In genomic region chr11:61163714-61164609, GRCh38 we compare ENCODE assay signal across 12 cellular contexts. TPM values are rescaled to one million over a fixed set of nuclear protein-coding genes. Genes with fewer than 3 reads are reported as not detected.
DNase-seq lines count a peak whose midpoint lies in the region; ATAC-seq and TF ChIP-seq lines count a peak whose summit lies in the region.
"Had no signal": no experiment of that assay in that cellular context is flagged by ENCODE, and none has a peak within 500 bp of the region (broad histone marks: within the 10 kb centered on the region; RNA-seq: fewer than 3 reads in every experiment).

No MANE protein-coding gene starts in this region.

- DNase-seq in HL-60 (ENCODE audit: low read depth in 1 of 2, low spot score in 1 of 2) = peak; percentile 72 to 77
- DNase-seq in naive thymus-derived CD4-positive, alpha-beta T cell = no peak
- DNase-seq in mucosa of gallbladder (ENCODE audit: low spot score) = no peak
- no peak for DNase-seq in stimulated activated CD4-positive, alpha-beta T cell treated with anti-CD3 and anti-CD28 coated beads, Interleukin-4, amount 100 ng/mL, for 24 hours
- no peak for DNase-seq in NCI-H510A treated with DMSO at 0.1 percent for 48 hours (lab: John Stamatoyannopoulos, UW)
- DNase-seq in midbrain (lab: John Stamatoyannopoulos, UW) = no peak
- DNase-seq: dermis blood vessel endothelial cell; stimulated activated CD4-positive, alpha-beta T cell treated with anti-CD3 and anti-CD28 coated beads, Interleukin-15, amount 100 ng/mL, for 24 hours had no signal

- ATAC-seq in activated T-helper 17 cell treated with anti-CD3 and anti-CD28 coated beads, Interleukin-2, amount 50 U/mL, for 72 hours (replicated peaks) = no peak
- peak; percentile 20 for ATAC-seq in naive thymus-derived CD4-positive, alpha-beta T cell

- H3K27me3 Mint-ChIP-seq in activated T-helper 17 cell treated with anti-CD3 and anti-CD28 coated beads, Interleukin-2, amount 50 U/mL, for 72 hours = no peaks in the 10 kb centered on the region
- no peaks in the 10 kb centered on the region for H3K27me3 Mint-ChIP-seq in naive thymus-derived CD4-positive, alpha-beta T cell

- intact Hi-C loops in naive thymus-derived CD4-positive, alpha-beta T cell (cut with micrococcal nuclease) = loop anchor here (5.0 kb wide), 3 partner anchors 177 to 803 kb away; partner anchors contain the start of genes CPSF7 (in 2 of the 2) and FTH1 (in 1 of the 2)

- H3K4me3 ChIP-seq in HL-60 (replicated peaks; ENCODE audit: insufficient read depth, low read length) = peak overlapping the region; percentile 44
- no peak overlapping the region for H3K4me3 ChIP-seq in naive thymus-derived CD4-positive, alpha-beta T cell (ENCODE audit: low read length)
- H3K4me3 ChIP-seq: BLaER1 had no signal

- POLR2A ChIA-PET in naive thymus-derived CD4-positive, alpha-beta T cell (lab: Charles Lee) = no interaction called here

- CTCF ChIA-PET in naive thymus-derived CD4-positive, alpha-beta T cell (lab: Charles Lee) = no interaction called here

- peak overlapping the region; percentile 46 for H3K4me3 Mint-ChIP-seq in activated T-helper 17 cell treated with anti-CD3 and anti-CD28 coated beads, Interleukin-2, amount 50 U/mL, for 72 hours
- peak overlapping the region in 4 of 10 donors; percentile 7 to 34 (median 30) for H3K4me3 Mint-ChIP-seq in naive thymus-derived CD4-positive, alpha-beta T cell

- no peaks in the 10 kb centered on the region for H3K27me3 ChIP-seq in HL-60 (ENCODE audit: insufficient read depth, poor library complexity, severe bottlenecking)
- no peaks in the 10 kb centered on the region for H3K27me3 ChIP-seq in naive thymus-derived CD4-positive, alpha-beta T cell (ENCODE audit: control insufficient read depth in 2 of 2, insufficient read depth in 2 of 2, low read length in 2 of 2)
- H3K27me3 ChIP-seq: BLaER1 had no signal

- TF ChIP-seq CTCF in C4-2B (conservative IDR thresholded peaks at IDR 0.05) = no peak
- no peak for TF ChIP-seq CTCF in HL-60 (IDR thresholded peaks at IDR 0.05; ENCODE audit: insufficient read depth, low read length)

- H3K9me3 ChIP-seq in naive thymus-derived CD4-positive, alpha-beta T cell (ENCODE audit: control insufficient read depth in 2 of 3, low read length in 3 of 3) = no peaks in the 10 kb centered on the region

- no peaks in the 10 kb centered on the region for H3K36me3 ChIP-seq in naive thymus-derived CD4-positive, alpha-beta T cell (ENCODE audit: control insufficient read depth in 2 of 3, insufficient read depth in 3 of 3, low read length in 3 of 3)
- H3K36me3 ChIP-seq: BLaER1 had no signal

- no peaks in the 10 kb centered on the region for H3K36me3 Mint-ChIP-seq in activated T-helper 17 cell treated with anti-CD3 and anti-CD28 coated beads, Interleukin-2, amount 50 U/mL, for 72 hours (ENCODE audit: low read depth)
- peaks cover 0 to 6% (median 0%) of the 10 kb centered on the region in 5 donors for H3K36me3 Mint-ChIP-seq in naive thymus-derived CD4-positive, alpha-beta T cell

- peaks cover 7 to 17% of the 10 kb centered on the region in 2 donors for H3K4me1 ChIP-seq in naive thymus-derived CD4-positive, alpha-beta T cell (ENCODE audit: control insufficient read depth in 2 of 2, insufficient read depth in 2 of 2, low read length in 2 of 2)

- H3K27ac Mint-ChIP-seq in activated T-helper 17 cell treated with anti-CD3 and anti-CD28 coated beads, Interleukin-2, amount 50 U/mL, for 72 hours = peak overlapping the region; percentile 71
- peak overlapping the region in 6 of 9 donors; percentile 28 to 86 (median 46) for H3K27ac Mint-ChIP-seq in naive thymus-derived CD4-positive, alpha-beta T cell

- peaks cover 28% of the 10 kb centered on the region for H3K4me1 Mint-ChIP-seq in activated T-helper 17 cell treated with anti-CD3 and anti-CD28 coated beads, Interleukin-2, amount 50 U/mL, for 72 hours
- peaks cover 20 to 56% (median 43%) of the 10 kb centered on the region in 7 donors for H3K4me1 Mint-ChIP-seq in naive thymus-derived CD4-positive, alpha-beta T cell

- peak overlapping the region; percentile 92 for H3K27ac ChIP-seq in C4-2B
- peak overlapping the region; percentile 99 for H3K27ac ChIP-seq in HL-60 (replicated peaks)
- no peak overlapping the region for H3K27ac ChIP-seq in naive thymus-derived CD4-positive, alpha-beta T cell (ENCODE audit: low read depth, low read length)
- H3K27ac ChIP-seq: BLaER1 had no signal

- no peaks in the 10 kb centered on the region for H3K9me3 Mint-ChIP-seq in activated T-helper 17 cell treated with anti-CD3 and anti-CD28 coated beads, Interleukin-2, amount 50 U/mL, for 72 hours
- peaks cover 0 to 4% (median 0%) of the 10 kb centered on the region in 11 donors for H3K9me3 Mint-ChIP-seq in naive thymus-derived CD4-positive, alpha-beta T cell

RNA-seq across cellular contexts. Expression of gene VPS37C, which starts 2.7 kb away (rescaled TPM):
- 10 to 100 TPM in 1 of 2 donors, 1 to 10 TPM in 1; 9.7 to 14.5 TPM for total RNA-seq in activated T-helper 17 cell treated with anti-CD3 and anti-CD28 coated beads, Interleukin-2, amount 50 U/mL, for 72 hours
- 10 to 100 TPM in 1 of 5 experiments, 1 to 10 TPM in 4; 4.1 to 12.0 (median 7.9) TPM for total RNA-seq in naive thymus-derived CD4-positive, alpha-beta T cell
- under 1 TPM; 0.31 to 0.82 TPM for polyA plus RNA-seq in naive thymus-derived CD4-positive, alpha-beta T cell
- total RNA-seq in mucosa of gallbladder = 34.5 TPM

RNA-seq across cellular contexts. Expression of gene PGA3, which starts 39.4 kb away (rescaled TPM):
- total RNA-seq in activated T-helper 17 cell treated with anti-CD3 and anti-CD28 coated beads, Interleukin-2, amount 50 U/mL, for 72 hours = not detected
- total RNA-seq in naive thymus-derived CD4-positive, alpha-beta T cell = under 1 TPM in 1 of 5 experiments, not detected in 4; 0.83 TPM
- polyA plus RNA-seq in naive thymus-derived CD4-positive, alpha-beta T cell = not detected
- 0.26 TPM for total RNA-seq in mucosa of gallbladder
- total RNA-seq: dermis blood vessel endothelial cell, SK-MEL-5 had no signal

RNA-seq across cellular contexts. Expression of gene PGA4, which starts 58.2 kb away (rescaled TPM):
- total RNA-seq in activated T-helper 17 cell treated with anti-CD3 and anti-CD28 coated beads, Interleukin-2, amount 50 U/mL, for 72 hours = not detected
- 1 to 10 TPM in 1 of 5 experiments, not detected in 4; 1.9 TPM for total RNA-seq in naive thymus-derived CD4-positive, alpha-beta T cell
- not detected for polyA plus RNA-seq in naive thymus-derived CD4-positive, alpha-beta T cell
- total RNA-seq in mucosa of gallbladder = not detected
- total RNA-seq: dermis blood vessel endothelial cell, SK-MEL-5 had no signal

Comparison
In these comparisons a context has a peak if more than half of its experiments do, and no peak if none do; other contexts are left out.
1. DNase-seq: peak in HL-60 (2 of 2); none in naive thymus-derived CD4-positive, alpha-beta T cell (0 of 9), mucosa of gallbladder (single experiment), stimulated activated CD4-positive, alpha-beta T cell treated with anti-CD3 and anti-CD28 coated beads, Interleukin-4, amount 100 ng/mL, for 24 hours (single experiment), NCI-H510A treated with DMSO at 0.1 percent for 48 hours (single experiment) and midbrain (single experiment).